In genomic region chr14:89178376-89178775, GRCh38 we compare ENCODE assay signal across 1 cellular context.
TF ChIP-seq lines count a peak whose summit lies in the region.

No MANE protein-coding gene starts in this region.

TF ChIP-seq in IMR-90, 13 proteins besides CTCF, POLR2A, EP300 and RAD21 (continued from another document):
- TF ChIP-seq USF2 (IDR thresholded peaks at IDR 0.05; ENCODE audit: low read depth, low read length) = no peak
- no peak for TF ChIP-seq RCOR1 (IDR thresholded peaks at IDR 0.05; ENCODE audit: insufficient replicate concordance, low read length)
- TF ChIP-seq CHD1 (IDR thresholded peaks at IDR 0.05; ENCODE audit: low read depth, low read length) = no peak
